14 cellular contexts compared by ENCODE assay signal in the genomic region with DNA sequence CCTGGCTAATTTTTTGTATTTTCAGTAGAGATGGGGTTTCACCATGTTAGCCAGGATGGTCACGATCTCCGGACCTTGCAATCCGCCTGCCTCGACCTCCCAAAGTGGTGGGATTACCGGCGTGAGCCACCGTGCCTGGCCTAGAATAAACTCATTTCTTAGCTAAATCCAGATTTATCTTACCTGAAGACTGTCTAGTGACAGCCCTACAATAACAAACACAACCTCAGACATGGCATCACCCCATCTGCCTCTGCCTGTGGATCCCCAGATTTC. TPM values are rescaled to one million over a fixed set of nuclear protein-coding genes. Genes with fewer than 3 reads are reported as not detected.
A peak's percentile ranks its signal among the peaks of the same experiment; 100 is the strongest.
DNase-seq lines count a peak whose midpoint lies in the region; ATAC-seq and TF ChIP-seq lines count a peak whose summit lies in the region.
"Had no signal": no experiment of that assay in that cellular context is flagged by ENCODE, and none has a peak within 500 bp of the region (broad histone marks: within the 10 kb centered on the region; RNA-seq: fewer than 3 reads in every experiment).

No MANE protein-coding gene starts in this region.

- H3K27ac ChIP-seq in left ventricle myocardium inferior (replicated peaks) (peak overlapping the region; percentile 60), right atrium auricular region (peak overlapping the region in 1 of 2 donors; percentile 68)
- H3K27ac ChIP-seq: parathyroid adenoma had no signal

- no peaks in the 10 kb centered on the region for H3K27me3 ChIP-seq in left ventricle myocardium inferior (ENCODE audit: low read depth)
- H3K27me3 ChIP-seq in right atrium auricular region, result no peaks in the 10 kb centered on the region
- H3K27me3 ChIP-seq: MG63 had no signal

- DNase-seq in left ventricle myocardium inferior, result no peak
- no peak for DNase-seq in right atrium auricular region (ENCODE audit: low spot score)
- no peak for DNase-seq in activated naive CD8-positive, alpha-beta T cell treated with anti-CD3 and anti-CD28 coated beads, Interleukin-2, amount 50 U/mL, for 24 hours
- no peak for DNase-seq in naive thymus-derived CD8-positive, alpha-beta T cell
- DNase-seq in NCI-H187 treated with DMSO at 0.1 percent for 48 hours (lab: John Stamatoyannopoulos, UW), result no peak
- no peak for DNase-seq in DMS79 (lab: John Stamatoyannopoulos, UW)
- DNase-seq: midbrain had no signal

- POLR2A ChIA-PET in naive thymus-derived CD8-positive, alpha-beta T cell (lab: Charles Lee), result interaction anchor here (0.5 to 6.8 kb wide), 11 partner anchors 8 to 366 kb away, joined by 3 to 135 read pairs (median 5); a partner anchor contains a TSS

- H3K36me3 ChIP-seq in left ventricle myocardium inferior (peaks cover 11% of the 10 kb centered on the region), right atrium auricular region (peaks cover 4% of the 10 kb centered on the region)
- H3K36me3 ChIP-seq: thoracic aorta had no signal

- H3K9me3 Mint-ChIP-seq in activated naive CD8-positive, alpha-beta T cell treated with anti-CD3 and anti-CD28 coated beads, Interleukin-2, amount 50 U/mL, for 24 hours, result no peaks in the 10 kb centered on the region
- H3K9me3 Mint-ChIP-seq in naive thymus-derived CD8-positive, alpha-beta T cell, result no peaks in the 10 kb centered on the region

- H3K9me3 ChIP-seq in left ventricle myocardium inferior (replicated peaks), result no peaks in the 10 kb centered on the region
- no peaks in the 10 kb centered on the region for H3K9me3 ChIP-seq in right atrium auricular region
- H3K9me3 ChIP-seq: thoracic aorta had no signal

- no peak overlapping the region for H3K4me3 ChIP-seq in left ventricle myocardium inferior
- H3K4me3 ChIP-seq in right atrium auricular region, result no peak overlapping the region
- H3K4me3 ChIP-seq: MG63, thoracic aorta had no signal

- peaks cover 56% of the 10 kb centered on the region for H3K4me1 Mint-ChIP-seq in activated naive CD8-positive, alpha-beta T cell treated with anti-CD3 and anti-CD28 coated beads, Interleukin-2, amount 50 U/mL, for 24 hours
- H3K4me1 Mint-ChIP-seq in naive thymus-derived CD8-positive, alpha-beta T cell, result peaks cover 22 to 69% (median 59%) of the 10 kb centered on the region in 4 donors

- H3K4me3 Mint-ChIP-seq in activated naive CD8-positive, alpha-beta T cell treated with anti-CD3 and anti-CD28 coated beads, Interleukin-2, amount 50 U/mL, for 24 hours, result peak overlapping the region; percentile 30
- peak overlapping the region in 9 of 10 donors; percentile 31 to 85 (median 69) for H3K4me3 Mint-ChIP-seq in naive thymus-derived CD8-positive, alpha-beta T cell
- H3K4me3 Mint-ChIP-seq: B cell had no signal

- H3K27ac Mint-ChIP-seq in activated naive CD8-positive, alpha-beta T cell treated with anti-CD3 and anti-CD28 coated beads, Interleukin-2, amount 50 U/mL, for 24 hours, result peak overlapping the region; percentile 89
- H3K27ac Mint-ChIP-seq in naive thymus-derived CD8-positive, alpha-beta T cell, result peak overlapping the region; percentile 75 to 99 (median 94)
- H3K27ac Mint-ChIP-seq: B cell had no signal

- no peaks in the 10 kb centered on the region for H3K27me3 Mint-ChIP-seq in activated naive CD8-positive, alpha-beta T cell treated with anti-CD3 and anti-CD28 coated beads, Interleukin-2, amount 50 U/mL, for 24 hours
- H3K27me3 Mint-ChIP-seq in naive thymus-derived CD8-positive, alpha-beta T cell, result no peaks in the 10 kb centered on the region
- H3K27me3 Mint-ChIP-seq: B cell had no signal

- H3K36me3 Mint-ChIP-seq in activated naive CD8-positive, alpha-beta T cell treated with anti-CD3 and anti-CD28 coated beads, Interleukin-2, amount 50 U/mL, for 24 hours (ENCODE audit: low read depth), result peaks cover 23% of the 10 kb centered on the region
- peaks cover 3 to 22% (median 10%) of the 10 kb centered on the region in 3 donors for H3K36me3 Mint-ChIP-seq in naive thymus-derived CD8-positive, alpha-beta T cell

- H3K4me1 ChIP-seq in left ventricle myocardium inferior, result peaks cover 72% of the 10 kb centered on the region
- peaks cover 0 to 34% of the 10 kb centered on the region in 2 donors for H3K4me1 ChIP-seq in right atrium auricular region

- TF ChIP-seq CTCF in left ventricle myocardium inferior (IDR thresholded peaks at IDR 0.05; ENCODE audit: borderline replicate concordance), result no peak
- TF ChIP-seq CTCF in right atrium auricular region (IDR thresholded peaks at IDR 0.05), result no peak

- intact Hi-C loops in left ventricle myocardium inferior (cut with micrococcal nuclease), result no loop called here

- no peak for ATAC-seq in activated naive CD8-positive, alpha-beta T cell treated with anti-CD3 and anti-CD28 coated beads, Interleukin-2, amount 50 U/mL, for 24 hours
- no peak for ATAC-seq in naive thymus-derived CD8-positive, alpha-beta T cell
- ATAC-seq in HG03521 (IDR thresholded peaks at IDR 0.05; ENCODE audit: unreplicated experiment) (no peak), GM19455 (IDR thresholded peaks at IDR 0.05; ENCODE audit: unreplicated experiment) (no peak)

RNA-seq across cellular contexts. Expression of a gene that starts 5.0 kb away (rescaled TPM):
- total RNA-seq in left ventricle myocardium inferior (7.8 TPM), right atrium auricular region (1 to 10 TPM; 4.6 to 8.6 TPM)
- 10 to 100 TPM; 71.2 to 73.8 TPM for total RNA-seq in naive thymus-derived CD8-positive, alpha-beta T cell
- 10 to 100 TPM; 15.4 to 23.4 (median 20.9) TPM for polyA plus RNA-seq in naive thymus-derived CD8-positive, alpha-beta T cell

RNA-seq across cellular contexts. Expression of a gene that starts 43.7 kb away (rescaled TPM):
- total RNA-seq in left ventricle myocardium inferior, result 4.5 TPM
- 1 to 10 TPM; 4.7 to 7.6 TPM for total RNA-seq in right atrium auricular region
- total RNA-seq in naive thymus-derived CD8-positive, alpha-beta T cell, result 10 to 100 TPM; 18.0 to 18.6 TPM
- polyA plus RNA-seq in naive thymus-derived CD8-positive, alpha-beta T cell, result 1 to 10 TPM; 3.4 to 6.2 (median 4.3) TPM
- total RNA-seq: HT1080 had no signal
